ENCODE assay signal across 8 cellular contexts in genomic region chr6:166382933-166383816, GRCh38. TPM values are rescaled to one million over a fixed set of nuclear protein-coding genes. Genes with fewer than 3 reads are reported as not detected.
DNase-seq lines count a peak whose midpoint lies in the region; ATAC-seq, FAIRE-seq and TF ChIP-seq lines count a peak whose summit lies in the region.

TSS of gene MPC1 (minus strand) at chr6:166382940. CDS start at chr6:166382876, 64 bp downstream.

- peaks cover 5 to 28% (median 11%) of the 10 kb centered on the region in 3 donors for H3K4me1 ChIP-seq in pancreas
- peaks cover 21 to 25% of the 10 kb centered on the region in 2 donors for H3K4me1 ChIP-seq in thyroid gland

- H3K4me3 ChIP-seq in pancreas = peak within 1 kb of the TSS; percentile 73 to 97 (median 88)
- peak within 1 kb of the TSS; percentile 68 to 94 (median 80) for H3K4me3 ChIP-seq in thyroid gland (replicated peaks in 1 of 3)

- no peaks in the 10 kb centered on the region for H3K27me3 ChIP-seq in pancreas
- no peaks in the 10 kb centered on the region for H3K27me3 ChIP-seq in thyroid gland

- intact Hi-C loops in Right ventricle myocardium superior (cut with DNase I) = no loop called here
- intact Hi-C loops in pancreas (cut with DNase I) = no loop called here
- intact Hi-C loops in thyroid gland (cut with DNase I) = loop anchor here (10.0 kb wide), 1 partner anchor 48 kb away; no protein-coding TSS in a partner anchor

- TF ChIP-seq CTCF in pancreas (IDR thresholded peaks at IDR 0.05) = no peak
- no peak for TF ChIP-seq CTCF in thyroid gland (IDR thresholded peaks at IDR 0.05)

- WGBS in pancreas, 2 donors = 0% methylated on average over 69 to 96 of the region's 96 CpGs
- 0% methylated on average over 16 to 25 of the region's 96 CpGs for WGBS in thyroid gland, 2 donors

- TF ChIP-seq POLR2A in GM12892 (IDR thresholded peaks at IDR 0.05; ENCODE audit: low read depth, low read length) (peak; percentile 81; the same call in 1 of the 2 replicates), thyroid gland (IDR thresholded peaks at IDR 0.05) (peak; percentile 49 to 96)

- H3K4me3 Mint-ChIP-seq in activated naive CD8-positive, alpha-beta T cell treated with anti-CD3 and anti-CD28 coated beads, Interleukin-2, amount 50 U/mL, for 24 hours = peak within 1 kb of the TSS; percentile 86

- H3K36me3 Mint-ChIP-seq in activated naive CD8-positive, alpha-beta T cell treated with anti-CD3 and anti-CD28 coated beads, Interleukin-2, amount 50 U/mL, for 24 hours (ENCODE audit: low read depth) = no peaks in the 10 kb centered on the region

- no peaks in the 10 kb centered on the region for H3K9me3 Mint-ChIP-seq in activated naive CD8-positive, alpha-beta T cell treated with anti-CD3 and anti-CD28 coated beads, Interleukin-2, amount 50 U/mL, for 24 hours

- peaks cover 8% of the 10 kb centered on the region for H3K4me1 Mint-ChIP-seq in activated naive CD8-positive, alpha-beta T cell treated with anti-CD3 and anti-CD28 coated beads, Interleukin-2, amount 50 U/mL, for 24 hours

- DNase-seq in GM12892 (ENCODE audit: insufficient read length) (peak; percentile 92), NCI-H1436 (lab: John Stamatoyannopoulos, UW) (peak; percentile 91), SW480 (ENCODE audit: low spot score) (peak; percentile 91), Right ventricle myocardium superior (peak; percentile 98), pancreas (peak; percentile 95 to 98 (median 98)), thyroid gland (peak; percentile 98)
- peak; percentile 94 for DNase-seq in activated naive CD8-positive, alpha-beta T cell treated with anti-CD3 and anti-CD28 coated beads, Interleukin-2, amount 50 U/mL, for 24 hours

- H3K27me3 Mint-ChIP-seq in activated naive CD8-positive, alpha-beta T cell treated with anti-CD3 and anti-CD28 coated beads, Interleukin-2, amount 50 U/mL, for 24 hours = no peaks in the 10 kb centered on the region

- H3K27ac ChIP-seq in pancreas = peak within 1 kb of the TSS; percentile 90 to 98 (median 98)
- H3K27ac ChIP-seq in thyroid gland = peak within 1 kb of the TSS; percentile 84 to 97 (median 94)

- peak; percentile 85 for ATAC-seq in HG02840 (IDR thresholded peaks at IDR 0.05; ENCODE audit: low FRiP score, unreplicated experiment)
- peak; percentile 94 for ATAC-seq in activated naive CD8-positive, alpha-beta T cell treated with anti-CD3 and anti-CD28 coated beads, Interleukin-2, amount 50 U/mL, for 24 hours
- ATAC-seq in Right ventricle myocardium superior (ENCODE audit: poor library complexity) = peak; percentile 97
- ATAC-seq in pancreas = peak; percentile 84 to 94 (median 89)

- H3K36me3 ChIP-seq in pancreas = no peaks in the 10 kb centered on the region
- H3K36me3 ChIP-seq in thyroid gland = no peaks in the 10 kb centered on the region

- H3K27ac Mint-ChIP-seq in activated naive CD8-positive, alpha-beta T cell treated with anti-CD3 and anti-CD28 coated beads, Interleukin-2, amount 50 U/mL, for 24 hours = peak within 1 kb of the TSS; percentile 83

- FAIRE-seq in GM12892 (lab: Jason Lieb, UNC) (peak; percentile 99), pancreas (lab: Jason Lieb, UNC) (no peak)

- no peaks in the 10 kb centered on the region for H3K9me3 ChIP-seq in pancreas
- no peaks in the 10 kb centered on the region for H3K9me3 ChIP-seq in thyroid gland

RNA-seq across cellular contexts. Expression of gene MPC1, which starts in this region (rescaled TPM):
- polyA plus RNA-seq in GM12892 (2012; ENCODE audit: missing spikeins) = 92.3 TPM
- total RNA-seq in Right ventricle myocardium superior = 393 TPM
- 10 to 100 TPM; 17.0 to 33.0 (median 24.0) TPM for total RNA-seq in pancreas
- polyA plus RNA-seq in pancreas = 10 to 100 TPM; 42.6 to 56.3 TPM
- 100 to 1,000 TPM in 2 of 4 donors, 10 to 100 TPM in 2; 69.1 to 128 (median 103) TPM for total RNA-seq in thyroid gland

Comparison
In these comparisons a context has a peak if more than half of its experiments do, and no peak if none do; other contexts are left out.
1. Peak in every context shown above with its lines: DNase-seq, ATAC-seq, H3K4me3 ChIP-seq and H3K27ac ChIP-seq.